Comparison of ENCODE assay signal across 8 cellular contexts in the genomic region with DNA sequence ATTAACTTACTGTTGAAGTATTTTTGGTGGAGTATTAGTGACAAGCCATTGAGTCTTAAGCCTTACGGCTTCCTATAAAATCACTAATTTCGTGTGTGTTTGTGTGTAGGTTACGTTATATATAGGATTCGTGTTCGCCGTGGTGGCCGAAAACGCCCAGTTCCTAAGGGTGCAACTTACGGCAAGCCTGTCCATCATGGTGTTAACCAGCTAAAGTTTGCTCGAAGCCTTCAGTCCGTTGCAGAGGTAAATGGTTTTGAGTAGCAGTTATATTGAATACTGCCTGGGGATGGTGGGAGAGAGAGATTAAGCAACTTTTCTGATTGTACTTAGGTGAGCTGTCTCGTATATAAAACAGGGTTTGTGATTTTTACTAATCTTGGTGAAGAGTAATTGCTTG. TPM values are rescaled to one million over a fixed set of nuclear protein-coding genes. Genes with fewer than 3 reads are reported as not detected.
DNase-seq lines count a peak whose midpoint lies in the region; ATAC-seq and TF ChIP-seq lines count a peak whose summit lies in the region.
"Not testable (repeated sequence)": the region's sequence is repeated elsewhere in the genome, so short reads cannot be mapped to it uniquely, and the experiment has no call there.

No MANE protein-coding gene starts in this region.

- H3K27me3 Mint-ChIP-seq in effector memory CD8-positive, alpha-beta T cell; naive thymus-derived CD8-positive, alpha-beta T cell: not testable (repeated sequence)

- H3K4me1 Mint-ChIP-seq in effector memory CD8-positive, alpha-beta T cell (ENCODE audit: low read depth in 2 of 2): peaks cover 35 to 44% of the 10 kb centered on the region in 2 donors
- peaks cover 30 to 61% (median 49%) of the 10 kb centered on the region in 4 donors for H3K4me1 Mint-ChIP-seq in naive thymus-derived CD8-positive, alpha-beta T cell

- DNase-seq in AG04449 (ENCODE audit: low read depth, low spot score); HCT116 (ENCODE audit: low read depth, low spot score); SJCRH30; activated naive CD4-positive, alpha-beta T cell treated with anti-CD3 and anti-CD28 coated beads, Interleukin-2, amount 50 U/mL, for 72 hours (ENCODE audit: low spot score in 2 of 2); effector memory CD8-positive, alpha-beta T cell; iPS DF 6.9 (ENCODE audit: low read depth, low spot score); naive thymus-derived CD8-positive, alpha-beta T cell; spleen: not testable (repeated sequence)

- peaks cover 16 to 26% of the 10 kb centered on the region in 2 experiments for H3K36me3 ChIP-seq in HCT116 (ENCODE audit: control insufficient read depth in 1 of 2, insufficient read depth in 2 of 2, low read length in 2 of 2)
- peaks cover 43% of the 10 kb centered on the region for H3K36me3 ChIP-seq in SJCRH30
- peaks cover 19% of the 10 kb centered on the region; the same call in 1 of the 2 replicates for H3K36me3 ChIP-seq in iPS DF 6.9 (ENCODE audit: control insufficient read depth, insufficient read depth, low read length)
- peaks cover 0 to 55% (median 42%) of the 10 kb centered on the region in 6 donors for H3K36me3 ChIP-seq in spleen

- not testable (repeated sequence) for TF ChIP-seq POLR2A in HCT116 (IDR thresholded peaks at IDR 0.05; ENCODE audit: borderline replicate concordance, extremely low read depth, insufficient read depth, insufficient read length); spleen (IDR thresholded peaks at IDR 0.05)

- H2AFZ ChIP-seq in HCT116 (ENCODE audit: low read depth, low read length, poor library complexity, severe bottlenecking): not testable (repeated sequence)

- RAD21 ChIA-PET in HCT116 (lab: Charles Lee; ENCODE audit: low non-redundant PET in 1 of 2, low total read pairs in 2 of 2, uncharacterized antibody in 2 of 2, unreplicated experiment in 2 of 2): not testable (repeated sequence)

- H3K79me2 ChIP-seq in HCT116 (ENCODE audit: insufficient read depth, low read length): peaks cover 63% of the 10 kb centered on the region

- H3K4me3 ChIP-seq in AG04449 (ENCODE audit: low read depth, low read length): peak overlapping the region; percentile 95
- H3K4me3 ChIP-seq in HCT116 (replicated peaks in 1 of 2; ENCODE audit: low read depth in 1 of 2, low read length in 2 of 2): peak overlapping the region; percentile 87 to 97
- peak overlapping the region; percentile 83 for H3K4me3 ChIP-seq in SJCRH30
- H3K4me3 ChIP-seq in iPS DF 6.9 (ENCODE audit: low read length): peak overlapping the region; percentile 81; the same call in 1 of the 2 replicates
- H3K4me3 ChIP-seq in spleen: peak overlapping the region; percentile 57 to 99 (median 83)

- H3K4me3 Mint-ChIP-seq in effector memory CD8-positive, alpha-beta T cell: peak overlapping the region; percentile 98 to 99
- peak overlapping the region; percentile 95 to 99 (median 98) for H3K4me3 Mint-ChIP-seq in naive thymus-derived CD8-positive, alpha-beta T cell

- H3K27ac Mint-ChIP-seq in activated naive CD4-positive, alpha-beta T cell treated with anti-CD3 and anti-CD28 coated beads, Interleukin-2, amount 50 U/mL, for 72 hours: peak overlapping the region; percentile 98 to 99
- peak overlapping the region; percentile 98 for H3K27ac Mint-ChIP-seq in effector memory CD8-positive, alpha-beta T cell
- H3K27ac Mint-ChIP-seq in naive thymus-derived CD8-positive, alpha-beta T cell: peak overlapping the region; percentile 96 to 99 (median 98)

- no CpG with 5 or more reads among the region's 12 CpGs for WGBS in iPS DF 6.9 (ENCODE audit: insufficient coverage, insufficient read length)
- 20 to 42% (median 22%) methylated on average over 12 of the region's 12 CpGs for WGBS in spleen, 5 donors

- H3K27ac ChIP-seq in HCT116 (ENCODE audit: low read depth, low read length) (peak overlapping the region; percentile 83; the same call in 1 of the 2 replicates), SJCRH30 (peak overlapping the region; percentile 85; the same call in 1 of the 2 replicates), spleen (peak overlapping the region; percentile 91 to 99 (median 97))
- not testable (repeated sequence) for H3K27ac ChIP-seq in iPS DF 6.9 (ENCODE audit: low read length)

- TF ChIP-seq RAD21 in HCT116 (IDR thresholded peaks at IDR 0.05; ENCODE audit: low read depth): not testable (repeated sequence)

- CTCF ChIA-PET in AG04449 (lab: Yijun Ruan, JAX): interaction anchor here (1.7 kb wide), 1 partner anchor 23 kb away, joined by 5 read pairs; no protein-coding TSS in a partner anchor
- CTCF ChIA-PET in HCT116 (lab: Charles Lee): not testable (repeated sequence)

- peak overlapping the region; percentile 83 for H3K4me2 ChIP-seq in HCT116 (ENCODE audit: low read length)

- not testable (repeated sequence) for ATAC-seq in HCT116; activated naive CD4-positive, alpha-beta T cell treated with anti-CD3 and anti-CD28 coated beads, Interleukin-2, amount 50 U/mL, for 72 hours; effector memory CD8-positive, alpha-beta T cell (replicated peaks); naive thymus-derived CD8-positive, alpha-beta T cell

- H3K36me3 Mint-ChIP-seq in activated naive CD4-positive, alpha-beta T cell treated with anti-CD3 and anti-CD28 coated beads, Interleukin-2, amount 50 U/mL, for 72 hours: peaks cover 39 to 47% of the 10 kb centered on the region in 2 donors
- peaks cover 54% of the 10 kb centered on the region for H3K36me3 Mint-ChIP-seq in effector memory CD8-positive, alpha-beta T cell (ENCODE audit: insufficient read depth)
- H3K36me3 Mint-ChIP-seq in naive thymus-derived CD8-positive, alpha-beta T cell: peaks cover 9 to 61% (median 11%) of the 10 kb centered on the region in 3 donors

- not testable (repeated sequence) for H3K9me2 ChIP-seq in HCT116 (ENCODE audit: insufficient read depth)

- H4K20me1 ChIP-seq in HCT116 (ENCODE audit: insufficient read depth): peaks cover 28% of the 10 kb centered on the region; the same call in 1 of the 2 replicates

- POLR2A ChIA-PET in AG04449 (lab: Yijun Ruan, JAX): interaction anchor here (0.5 to 3.3 kb wide), 4 partner anchors 9 to 1193 kb away, joined by 3 to 35 read pairs (median 3); no protein-coding TSS in a partner anchor
- POLR2A ChIA-PET in HCT116 (lab: Charles Lee): interaction anchor here (0.9 to 4.1 kb wide), 4 partner anchors 9 to 28 kb away, joined by 3 to 69 read pairs (median 12); no protein-coding TSS in a partner anchor
- POLR2A ChIA-PET in naive thymus-derived CD8-positive, alpha-beta T cell (lab: Charles Lee): interaction anchor here (0.8 to 4.2 kb wide), 4 partner anchors 9 to 72 kb away, joined by 3 to 105 read pairs (median 6); a partner anchor contains a TSS

- H3K9me3 Mint-ChIP-seq in activated naive CD4-positive, alpha-beta T cell treated with anti-CD3 and anti-CD28 coated beads, Interleukin-2, amount 50 U/mL, for 72 hours; effector memory CD8-positive, alpha-beta T cell; naive thymus-derived CD8-positive, alpha-beta T cell: not testable (repeated sequence)

- peak overlapping the region; percentile 98 for H3K9ac ChIP-seq in HCT116 (ENCODE audit: low read length)

- H3K27me3 ChIP-seq in HCT116 (ENCODE audit: insufficient read depth, low read length); SJCRH30; iPS DF 6.9 (ENCODE audit: control insufficient read depth, insufficient read depth, low read length); spleen (replicated peaks in 1 of 7): not testable (repeated sequence)

- H3K9me3 ChIP-seq in HCT116 (ENCODE audit: control insufficient read depth in 1 of 2, insufficient read depth in 1 of 2, low read depth in 1 of 2, low read length in 2 of 2); SJCRH30 (replicated peaks); iPS DF 6.9 (ENCODE audit: control insufficient read depth, insufficient read depth, low read length); spleen: not testable (repeated sequence)

- not testable (repeated sequence) for BruUV-seq in HCT116 (replicated peaks; lab: Mats Ljungman, UMichigan)

- TF ChIP-seq CTCF in AG04449 (IDR thresholded peaks at IDR 0.05; ENCODE audit: insufficient read depth, low read length, missing control alignments); HCT116 (IDR thresholded peaks at IDR 0.05 in 2 of 3, conservative IDR thresholded peaks at IDR 0.05 in 1 of 3; ENCODE audit: borderline replicate concordance in 1 of 3, insufficient read depth in 1 of 3, low read depth in 2 of 3, low read length in 2 of 3); spleen (IDR thresholded peaks at IDR 0.05 in 8 of 11, conservative IDR thresholded peaks at IDR 0.05 in 3 of 11): not testable (repeated sequence)

- peaks cover 14 to 23% of the 10 kb centered on the region in 2 experiments; a peak in 3 of 4 replicates for H3K4me1 ChIP-seq in HCT116 (ENCODE audit: control insufficient read depth in 1 of 2, insufficient read depth in 2 of 2, low read length in 2 of 2)
- H3K4me1 ChIP-seq in SJCRH30: peaks cover 12% of the 10 kb centered on the region
- not testable (repeated sequence) for H3K4me1 ChIP-seq in iPS DF 6.9 (ENCODE audit: control insufficient read depth, insufficient read depth, low read length)
- peaks cover 28 to 59% (median 51%) of the 10 kb centered on the region in 6 donors for H3K4me1 ChIP-seq in spleen

- intact Hi-C loops in HCT116 (cut with micrococcal nuclease): not testable (repeated sequence)
- intact Hi-C loops in spleen (cut with DNase I; ENCODE audit: low total_unique reads): loop anchor here (2.0 kb wide), 1 partner anchor 26 kb away; a partner anchor contains a TSS

RNA-seq across cellular contexts. Expression of a gene that starts 1.4 kb away (rescaled TPM):
- total RNA-seq in HCT116 (2021; ENCODE audit: unreplicated experiment) (2,177 TPM), spleen (1,000 to 10,000 TPM; 1,270 to 1,952 (median 1,638) TPM)
- polyA plus RNA-seq in HCT116 (2012): 3,201 and 3,342 TPM in 2 replicates
- total RNA-seq in SJCRH30 (2014; rRNA removed; shearing (Covaris generic)): 5,670 and 6,460 TPM in 2 replicates
- 1,000 to 10,000 TPM; 2,185 to 2,637 TPM for total RNA-seq in activated naive CD4-positive, alpha-beta T cell treated with anti-CD3 and anti-CD28 coated beads, Interleukin-2, amount 50 U/mL, for 72 hours
- total RNA-seq in naive thymus-derived CD8-positive, alpha-beta T cell: 1,000 to 10,000 TPM; 2,184 to 2,265 TPM
- polyA plus RNA-seq in naive thymus-derived CD8-positive, alpha-beta T cell: 1,000 to 10,000 TPM; 5,952 to 6,458 (median 6,299) TPM
- 1,000 to 10,000 TPM; 4,457 to 6,830 (median 5,860) TPM for polyA plus RNA-seq in spleen

RNA-seq across cellular contexts. Expression of a gene that starts 1.5 kb away (rescaled TPM):
- total RNA-seq in HCT116 (2021; ENCODE audit: unreplicated experiment) (12.0 TPM), spleen (10 to 100 TPM in 2 of 7 donors, 1 to 10 TPM in 5; 6.3 to 14.2 (median 9.2) TPM)
- 4.7 and 7.0 TPM in 2 replicates for polyA plus RNA-seq in HCT116 (2012)
- 27.8 and 29.7 TPM in 2 replicates for total RNA-seq in SJCRH30 (2014; rRNA removed; shearing (Covaris generic))
- total RNA-seq in activated naive CD4-positive, alpha-beta T cell treated with anti-CD3 and anti-CD28 coated beads, Interleukin-2, amount 50 U/mL, for 72 hours: 1 to 10 TPM; 2.4 to 7.4 TPM
- 1 to 10 TPM; 6.2 to 6.4 TPM for total RNA-seq in naive thymus-derived CD8-positive, alpha-beta T cell
- 1 to 10 TPM; 2.8 to 4.6 (median 4.1) TPM for polyA plus RNA-seq in naive thymus-derived CD8-positive, alpha-beta T cell
- polyA plus RNA-seq in spleen: 1 to 10 TPM; 3.5 to 8.1 (median 4.9) TPM

RNA-seq across cellular contexts. Expression of a gene that starts 26.8 kb away (rescaled TPM):
- total RNA-seq in HCT116 (2021; ENCODE audit: unreplicated experiment) (60.9 TPM), spleen (10 to 100 TPM; 20.4 to 44.4 (median 39.5) TPM)
- polyA plus RNA-seq in HCT116 (2012): 29.7 and 33.9 TPM in 2 replicates
- total RNA-seq in SJCRH30 (2014; rRNA removed; shearing (Covaris generic)): 43.2 and 44.8 TPM in 2 replicates
- 10 to 100 TPM in 1 of 2 donors, 1 to 10 TPM in 1; 2.1 to 32.7 TPM for total RNA-seq in activated naive CD4-positive, alpha-beta T cell treated with anti-CD3 and anti-CD28 coated beads, Interleukin-2, amount 50 U/mL, for 72 hours
- total RNA-seq in naive thymus-derived CD8-positive, alpha-beta T cell: 10 to 100 TPM; 52.2 to 56.7 TPM
- 10 to 100 TPM; 23.4 to 46.3 (median 31.7) TPM for polyA plus RNA-seq in naive thymus-derived CD8-positive, alpha-beta T cell
- 10 to 100 TPM in 1 of 3 donors, 1 to 10 TPM in 2; 6.1 to 10.7 (median 7.3) TPM for polyA plus RNA-seq in spleen
